17 cellular contexts compared by ENCODE assay signal in the genomic region with DNA sequence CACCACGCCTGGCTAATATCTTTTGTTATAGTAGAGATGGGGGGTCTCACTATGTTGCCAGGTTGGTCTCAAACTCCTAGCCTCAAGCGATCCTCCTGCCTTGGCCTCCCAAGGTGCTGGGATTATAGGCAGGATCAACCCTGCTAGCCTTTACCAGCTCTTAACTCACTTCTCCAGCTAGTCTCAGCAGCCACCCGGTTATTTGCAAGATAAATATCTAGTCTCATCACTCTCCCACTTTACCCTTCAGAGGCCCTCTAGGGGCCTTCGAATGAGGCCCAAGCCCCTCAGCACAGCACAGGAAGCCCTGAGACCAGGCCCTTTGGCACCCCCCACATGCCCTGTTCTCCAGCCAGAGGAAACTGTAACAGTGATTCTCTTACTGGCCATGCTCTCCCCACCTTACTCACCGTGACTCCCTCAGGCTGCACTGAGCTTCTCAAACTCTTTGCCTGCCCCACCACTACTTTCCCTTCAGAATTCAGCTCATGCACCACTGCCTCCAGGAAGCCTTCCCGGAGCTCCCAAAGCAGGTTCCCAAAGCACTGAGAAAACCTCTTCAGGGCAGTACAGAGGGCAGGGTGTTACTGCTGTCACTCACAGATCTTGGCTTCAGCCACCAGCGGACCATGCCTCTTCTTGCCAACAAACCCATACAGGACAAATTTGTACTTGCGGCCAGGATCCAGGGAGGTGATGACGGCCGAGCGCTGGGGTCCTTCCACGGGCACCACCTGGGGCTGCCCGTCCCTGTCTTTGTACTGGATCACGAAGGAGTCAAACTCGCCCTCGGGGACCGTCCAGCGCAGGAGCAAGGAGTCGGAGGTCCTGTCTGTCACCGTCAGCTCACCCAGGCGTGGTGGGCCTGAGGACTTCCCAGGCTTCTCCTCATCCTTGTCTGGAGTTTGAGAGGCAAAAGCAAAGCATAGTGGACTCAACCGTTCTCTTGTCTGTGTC. TPM values are rescaled to one million over a fixed set of nuclear protein-coding genes. Genes with fewer than 3 reads are reported as not detected.
DNase-seq lines count a peak whose midpoint lies in the region; ATAC-seq, FAIRE-seq and TF ChIP-seq lines count a peak whose summit lies in the region.
"Had no signal": no experiment of that assay in that cellular context is flagged by ENCODE, and none has a peak within 500 bp of the region (broad histone marks: within the 10 kb centered on the region; RNA-seq: fewer than 3 reads in every experiment).

No MANE protein-coding gene starts in this region.

- no peak for TF ChIP-seq POLR2A in K562 (conservative IDR thresholded peaks at IDR 0.05)
- TF ChIP-seq POLR2A in tibial nerve (IDR thresholded peaks at IDR 0.05): no peak

- intact Hi-C loops in PC-9 (cut with micrococcal nuclease; ENCODE audit: unreplicated experiment): no loop called here
- intact Hi-C loops in K562 (cut with micrococcal nuclease): no loop called here

- CTCF ChIA-PET in PC-9 (lab: Charles Lee): no interaction called here
- CTCF ChIA-PET in K562 (lab: Yijun Ruan, JAX; ENCODE audit: low intra/inter-chr PET ratio): no interaction called here

- peak overlapping the region in 1 of 2 experiments; percentile 32; a peak in 2 of 4 replicates for H3K9ac ChIP-seq in K562 (ENCODE audit: insufficient read depth in 1 of 2, low read depth in 2 of 2, low read length in 2 of 2)
- H3K9ac ChIP-seq in neural progenitor cell: no peak overlapping the region
- no peak overlapping the region for H3K9ac ChIP-seq in smooth muscle cell (ENCODE audit: low read depth)

- H3K4me1 ChIP-seq in PC-9 (replicated peaks; ENCODE audit: insufficient read depth) (peaks cover 85% of the 10 kb centered on the region), K562 (replicated peaks in 1 of 2; ENCODE audit: control insufficient read depth in 2 of 2, insufficient read depth in 2 of 2, low read length in 2 of 2) (peaks cover 11 to 41% of the 10 kb centered on the region in 2 experiments), neural progenitor cell (peaks cover 5% of the 10 kb centered on the region), tibial nerve (peaks cover 0 to 85% (median 37%) of the 10 kb centered on the region in 4 donors), smooth muscle cell (ENCODE audit: low read depth) (no peaks in the 10 kb centered on the region)

- H3K27me3 Mint-ChIP-seq in neural progenitor cell (ENCODE audit: insufficient read depth, low read depth): peaks cover 11% of the 10 kb centered on the region

- DNase-seq in PC-9 (no peak), K562 (ENCODE audit: extremely low read depth in 1 of 4, low spot score in 3 of 4) (no peak), neural progenitor cell (ENCODE audit: low spot score) (no peak), tibial nerve (ENCODE audit: low spot score in 2 of 2) (no peak), putamen (ENCODE audit: low spot score) (no peak), smooth muscle cell (lab: John Stamatoyannopoulos, UW; ENCODE audit: unreplicated experiment) (no peak)
- DNase-seq: ACHN; CD4-positive, CD25-positive, alpha-beta regulatory T cell; NCI-H2107; NCI-H345; SIG-M5 had no signal

- POLR2A ChIA-PET in PC-9 (lab: Charles Lee; ENCODE audit: unreplicated experiment) (interaction anchor here (0.6 kb wide), 1 partner anchor 219 kb away, joined by 4 read pairs; no protein-coding TSS in a partner anchor), K562 (lab: Yijun Ruan, JAX) (interaction anchor here (0.6 to 1.3 kb wide), 5 partner anchors 8 to 1250 kb away, joined by 3 to 5 read pairs (median 3); a partner anchor contains a TSS)

- WGBS in K562 (ENCODE audit: insufficient coverage, low coverage, missing lambda C conversion rate): 13% methylated on average over 22 of the region's 22 CpGs
- 88 to 93% methylated on average over 22 of the region's 22 CpGs for WGBS in tibial nerve, 2 donors
- 95% methylated on average over 21 of the region's 22 CpGs for WGBS in smooth muscle cell (ENCODE audit: low lambda C conversion rate)

- in situ Hi-C loops in K562 (cut with MboI): no loop called here

- H3K27me3 ChIP-seq in PC-9 (ENCODE audit: insufficient read depth, low read depth) (no peaks in the 10 kb centered on the region), K562 (ENCODE audit: control insufficient read depth in 2 of 2, insufficient read depth in 2 of 2, low read length in 2 of 2) (peaks cover 8 to 43% of the 10 kb centered on the region in 2 experiments), neural progenitor cell (peaks cover 14% of the 10 kb centered on the region), tibial nerve (peaks cover 0 to 13% of the 10 kb centered on the region in 2 donors), smooth muscle cell (ENCODE audit: low read depth) (peaks cover 19% of the 10 kb centered on the region)

- FAIRE-seq in K562 (lab: Jason Lieb, UNC): no peak
- FAIRE-seq: GM12892, GM19239 had no signal

- no peak overlapping the region for H2AFZ ChIP-seq in PC-9
- H2AFZ ChIP-seq in K562 (ENCODE audit: low read depth, low read length): no peak overlapping the region; the same call in 1 of the 2 replicates
- no peak overlapping the region for H2AFZ ChIP-seq in neural progenitor cell (replicated peaks)
- no peak overlapping the region for H2AFZ ChIP-seq in smooth muscle cell (ENCODE audit: low read depth)
- H2AFZ ChIP-seq: GM23338 had no signal

- peak overlapping the region; percentile 19 for H3K27ac Mint-ChIP-seq in neural progenitor cell
- H3K27ac Mint-ChIP-seq: GM23338 had no signal

- H3K36me3 ChIP-seq in PC-9 (ENCODE audit: low read depth): no peaks in the 10 kb centered on the region
- no peaks in the 10 kb centered on the region for H3K36me3 ChIP-seq in K562 (ENCODE audit: control insufficient read depth, insufficient read depth, low read length)
- H3K36me3 ChIP-seq in neural progenitor cell: no peaks in the 10 kb centered on the region
- peaks cover 0 to 26% (median 0%) of the 10 kb centered on the region in 3 donors for H3K36me3 ChIP-seq in tibial nerve
- H3K36me3 ChIP-seq in smooth muscle cell (ENCODE audit: low read depth): no peaks in the 10 kb centered on the region

- no peaks in the 10 kb centered on the region for H3K79me2 ChIP-seq in PC-9 (ENCODE audit: low read depth)
- H3K79me2 ChIP-seq in K562 (ENCODE audit: control insufficient read depth, insufficient read depth, low read length): no peaks in the 10 kb centered on the region
- no peaks in the 10 kb centered on the region for H3K79me2 ChIP-seq in neural progenitor cell (ENCODE audit: low read depth)
- no peaks in the 10 kb centered on the region for H3K79me2 ChIP-seq in smooth muscle cell (ENCODE audit: low read depth)

- no peaks in the 10 kb centered on the region for H3K36me3 Mint-ChIP-seq in neural progenitor cell

- no peaks in the 10 kb centered on the region for H3K9me2 ChIP-seq in PC-9 (ENCODE audit: insufficient read depth)

- TF ChIP-seq RAD21 in K562 (CRISPR knock-in tag; conservative IDR thresholded peaks at IDR 0.05 in 1 of 2, IDR thresholded peaks at IDR 0.05 in 1 of 2): no peak

- peak overlapping the region; percentile 54 for H3K27ac ChIP-seq in PC-9
- H3K27ac ChIP-seq in K562 (ENCODE audit: extremely low read depth, low read depth, low read length): no peak overlapping the region
- no peak overlapping the region for H3K27ac ChIP-seq in neural progenitor cell
- H3K27ac ChIP-seq in tibial nerve: peak overlapping the region; percentile 68 to 89 (median 80)
- H3K27ac ChIP-seq in smooth muscle cell (ENCODE audit: low read depth): no peak overlapping the region

- H3K9me3 Mint-ChIP-seq in neural progenitor cell: no peaks in the 10 kb centered on the region
- H3K9me3 Mint-ChIP-seq: GM23338 had no signal

- no peak overlapping the region for H3K4me3 ChIP-seq in PC-9
- H3K4me3 ChIP-seq in K562: no peak overlapping the region
- H3K4me3 ChIP-seq in neural progenitor cell: no peak overlapping the region
- no peak overlapping the region for H3K4me3 ChIP-seq in tibial nerve
- H3K4me3 ChIP-seq in smooth muscle cell: no peak overlapping the region
- H3K4me3 ChIP-seq: GM23338 had no signal

- no peak for ATAC-seq in K562
- no peak for ATAC-seq in GM21526 (IDR thresholded peaks at IDR 0.05; ENCODE audit: low FRiP score, unreplicated experiment)
- ATAC-seq: GM23338, Panc1 had no signal

- TF ChIP-seq EP300 in K562 (IDR thresholded peaks at IDR 0.05; ENCODE audit: low read length) (no peak), tibial nerve (IDR thresholded peaks at IDR 0.05) (no peak)

- no peaks in the 10 kb centered on the region for H3K9me3 ChIP-seq in PC-9 (ENCODE audit: insufficient read depth, low read depth)
- H3K9me3 ChIP-seq in K562 (replicated peaks; ENCODE audit: control insufficient read depth, insufficient read depth, low read depth, low read length): no peaks in the 10 kb centered on the region
- H3K9me3 ChIP-seq in neural progenitor cell (ENCODE audit: low read depth): no peaks in the 10 kb centered on the region
- H3K9me3 ChIP-seq in tibial nerve: no peaks in the 10 kb centered on the region
- no peaks in the 10 kb centered on the region for H3K9me3 ChIP-seq in smooth muscle cell (replicated peaks; ENCODE audit: low read depth)

- H3F3A ChIP-seq in PC-9 (ENCODE audit: insufficient read depth, low read depth): peaks cover 34% of the 10 kb centered on the region
- peaks cover 7% of the 10 kb centered on the region for H3F3A ChIP-seq in neural progenitor cell (ENCODE audit: low read depth)
- H3F3A ChIP-seq in smooth muscle cell (ENCODE audit: low read depth): no peaks in the 10 kb centered on the region

- H4K20me1 ChIP-seq in PC-9 (ENCODE audit: insufficient read depth) (no peaks in the 10 kb centered on the region), K562 (replicated peaks; ENCODE audit: control insufficient read depth, insufficient read depth, low read length) (peaks cover 4% of the 10 kb centered on the region; the same call in 1 of the 2 replicates), neural progenitor cell (ENCODE audit: low read depth) (no peaks in the 10 kb centered on the region), smooth muscle cell (ENCODE audit: low read depth) (peaks cover 11% of the 10 kb centered on the region)

- BruUV-seq in PC-9 (replicated peaks; lab: Mats Ljungman, UMichigan) (no TSS peak), K562 (replicated peaks; lab: Mats Ljungman, UMichigan) (no TSS peak)

- peaks cover 8% of the 10 kb centered on the region for H3K4me1 Mint-ChIP-seq in neural progenitor cell

- peak overlapping the region; percentile 47 for H3K4me3 Mint-ChIP-seq in neural progenitor cell
- H3K4me3 Mint-ChIP-seq: CD4-positive, CD25-positive, alpha-beta regulatory T cell; GM23338 had no signal

- H3K4me2 ChIP-seq in PC-9: peak overlapping the region; percentile 71
- H3K4me2 ChIP-seq in K562 (ENCODE audit: insufficient read depth, low read length): no peak overlapping the region
- H3K4me2 ChIP-seq in neural progenitor cell: no peak overlapping the region
- no peak overlapping the region for H3K4me2 ChIP-seq in smooth muscle cell
- H3K4me2 ChIP-seq: GM23338 had no signal

- H3K9me1 ChIP-seq in K562 (ENCODE audit: control insufficient read depth, insufficient read depth, low read length): no peaks in the 10 kb centered on the region

- TF ChIP-seq CTCF in PC-9 (conservative IDR thresholded peaks at IDR 0.05) (no peak), K562 (IDR thresholded peaks at IDR 0.05 in 2 of 3, conservative IDR thresholded peaks at IDR 0.05 in 1 of 3; ENCODE audit: insufficient read depth in 2 of 3, low read depth in 1 of 3, low read length in 3 of 3) (no peak), neural progenitor cell (IDR thresholded peaks at IDR 0.05) (no peak), tibial nerve (IDR thresholded peaks at IDR 0.05) (no peak), smooth muscle cell (IDR thresholded peaks at IDR 0.05; ENCODE audit: borderline replicate concordance, insufficient read depth, poor library complexity, severe bottlenecking) (no peak)

RNA-seq across cellular contexts. Expression of a gene that starts 25.0 kb away (rescaled TPM):
- total RNA-seq in PC-9 (2021) (15.1 and 22.1 TPM in 2 replicates), K562 (2014; rRNA removed) (28.1 and 35.0 TPM in 2 replicates), K562 (2014; rRNA removed; fragmentation: Illumina TruSeq; extraction: Trizol) (4.2 and 6.1 TPM in 2 replicates), K562 (2015; rRNA removed; fragmentation: Illumina TruSeq; extraction: Trizol) (25.0 and 26.2 TPM in 2 replicates), K562 (2021) (24.2 and 25.8 TPM in 2 replicates), neural progenitor cell (ENCODE audit: low replicate concordance) (0.71 and 3.2 TPM in 2 replicates), tibial nerve (100 to 1,000 TPM; 231 to 547 (median 297) TPM), smooth muscle cell (1.1 and 1.8 TPM in 2 replicates)
- 19.6 and 47.4 TPM in 2 replicates for total RNA-seq in K562 (2011; cell fraction: chromatin; rRNA removed; ENCODE audit: low replicate concordance)
- 28.9 and 33.2 TPM in 2 replicates for total RNA-seq in K562 (2011; cell fraction: nucleolus; rRNA removed)
- 21.4 and 27.9 TPM in 2 replicates for total RNA-seq in K562 (2011; cell fraction: nucleoplasm; rRNA removed)
- polyA plus RNA-seq in K562 (2011; rRNA removed) (11.3 and 13.3 TPM in 2 replicates), K562 (2014; fragmentation: Illumina TruSeq; extraction: Trizol) (12.4 and 24.8 TPM in 2 replicates), K562 (2014; fragmentation: Nextera tagmentation; extraction: Ambion mirVana) (under 1 TPM; 0.14 to 0.43 TPM), K562 (2014; rRNA removed) (24.5 and 27.0 TPM in 2 replicates), smooth muscle cell (1.1 and 4.3 TPM in 2 replicates)
- polyA plus RNA-seq in K562 (2011; cell fraction: cytosol; rRNA removed): 20.6 and 53.8 TPM in 2 replicates
- polyA plus RNA-seq in K562 (2011; cell fraction: nucleus; rRNA removed): 25.4 and 47.3 TPM in 2 replicates
- 25.6 and 28.6 TPM in 2 replicates for polyA plus RNA-seq in K562 (2012)
- polyA minus RNA-seq in K562 (2011; rRNA and poly(A)+ RNA removed): 3.1 and 6.0 TPM in 2 replicates
- 15.5 and 15.6 TPM in 2 replicates for polyA minus RNA-seq in K562 (2011; cell fraction: cytosol; rRNA and poly(A)+ RNA removed)
- polyA minus RNA-seq in K562 (2011; cell fraction: nucleus; rRNA and poly(A)+ RNA removed): 16.2 and 17.0 TPM in 2 replicates
- total RNA-seq: G401 had no signal

RNA-seq across cellular contexts. Expression of a gene that starts 44.0 kb away (rescaled TPM):
- total RNA-seq in PC-9 (2021) (87.2 and 102 TPM in 2 replicates), K562 (2014; rRNA removed) (22.7 and 25.4 TPM in 2 replicates), K562 (2014; rRNA removed; fragmentation: Illumina TruSeq; extraction: Trizol) (15.6 and 21.5 TPM in 2 replicates), K562 (2015; rRNA removed; fragmentation: Illumina TruSeq; extraction: Trizol) (30.5 and 31.7 TPM in 2 replicates), K562 (2021) (83.6 and 89.7 TPM in 2 replicates), neural progenitor cell (ENCODE audit: low replicate concordance) (19.4 and 41.8 TPM in 2 replicates), tibial nerve (100 to 1,000 TPM in 3 of 4 donors, 10 to 100 TPM in 1; 74.3 to 121 (median 102) TPM), smooth muscle cell (22.2 and 23.0 TPM in 2 replicates)
- total RNA-seq in K562 (2011; cell fraction: chromatin; rRNA removed; ENCODE audit: low replicate concordance): 189 and 474 TPM in 2 replicates
- 248 and 265 TPM in 2 replicates for total RNA-seq in K562 (2011; cell fraction: nucleolus; rRNA removed)
- total RNA-seq in K562 (2011; cell fraction: nucleoplasm; rRNA removed): 205 and 216 TPM in 2 replicates
- polyA plus RNA-seq in K562 (2011; rRNA removed) (46.6 and 83.9 TPM in 2 replicates), K562 (2014; fragmentation: Illumina TruSeq; extraction: Trizol) (128 and 131 TPM in 2 replicates), K562 (2014; fragmentation: Nextera tagmentation; extraction: Ambion mirVana) (10 to 100 TPM; 20.7 to 26.1 TPM), K562 (2014; rRNA removed) (88.0 and 103 TPM in 2 replicates), smooth muscle cell (22.5 and 39.8 TPM in 2 replicates)
- polyA plus RNA-seq in K562 (2011; cell fraction: cytosol; rRNA removed): 74.9 and 91.7 TPM in 2 replicates
- 198 and 250 TPM in 2 replicates for polyA plus RNA-seq in K562 (2011; cell fraction: nucleus; rRNA removed)
- polyA plus RNA-seq in K562 (2012): 138 and 229 TPM in 2 replicates
- 22.1 and 23.6 TPM in 2 replicates for polyA minus RNA-seq in K562 (2011; rRNA and poly(A)+ RNA removed)
- polyA minus RNA-seq in K562 (2011; cell fraction: cytosol; rRNA and poly(A)+ RNA removed): 34.3 and 45.6 TPM in 2 replicates
- 42.9 and 68.4 TPM in 2 replicates for polyA minus RNA-seq in K562 (2011; cell fraction: nucleus; rRNA and poly(A)+ RNA removed)

RNA-seq across cellular contexts. Expression of a gene that starts 45.9 kb away (rescaled TPM):
- total RNA-seq in PC-9 (2021) (0.33 TPM in 1 of 2 replicates, not detected in the other), K562 (2014; rRNA removed) (0.45 and 0.77 TPM in 2 replicates), K562 (2014; rRNA removed; fragmentation: Illumina TruSeq; extraction: Trizol) (0.07 TPM in 1 of 2 replicates, not detected in the other), K562 (2015; rRNA removed; fragmentation: Illumina TruSeq; extraction: Trizol) (0.26 and 0.29 TPM in 2 replicates), K562 (2021) (1.3 and 1.4 TPM in 2 replicates), neural progenitor cell (ENCODE audit: low replicate concordance) (0.09 TPM in 1 of 2 replicates, not detected in the other), tibial nerve (10 to 100 TPM in 1 of 4 donors, 1 to 10 TPM in 3; 1.0 to 15.3 (median 3.9) TPM), smooth muscle cell (0.58 TPM in 1 of 2 replicates, not detected in the other)
- total RNA-seq in K562 (2011; cell fraction: chromatin; rRNA removed; ENCODE audit: low replicate concordance): 2.1 and 3.8 TPM in 2 replicates
- 1.8 TPM in 2 replicates for total RNA-seq in K562 (2011; cell fraction: nucleolus; rRNA removed)
- 0.76 and 0.81 TPM in 2 replicates for total RNA-seq in K562 (2011; cell fraction: nucleoplasm; rRNA removed)
- polyA plus RNA-seq in K562 (2011; rRNA removed) (0.10 and 0.26 TPM in 2 replicates), K562 (2014; fragmentation: Illumina TruSeq; extraction: Trizol) (0.18 and 0.19 TPM in 2 replicates), K562 (2014; fragmentation: Nextera tagmentation; extraction: Ambion mirVana) (under 1 TPM; 0.03 to 0.04 TPM), K562 (2014; rRNA removed) (0.27 and 0.50 TPM in 2 replicates), smooth muscle cell (0.38 TPM in 1 of 2 replicates, not detected in the other)
- polyA plus RNA-seq in K562 (2011; cell fraction: cytosol; rRNA removed): 0.13 and 0.19 TPM in 2 replicates
- 1.6 and 1.7 TPM in 2 replicates for polyA plus RNA-seq in K562 (2011; cell fraction: nucleus; rRNA removed)
- polyA plus RNA-seq in K562 (2012): 0.66 and 1.9 TPM in 2 replicates
- polyA minus RNA-seq in K562 (2011; rRNA and poly(A)+ RNA removed): 0.14 TPM in 1 of 2 replicates, not detected in the other
- polyA minus RNA-seq in K562 (2011; cell fraction: cytosol; rRNA and poly(A)+ RNA removed): not detected in 2 replicates
- polyA minus RNA-seq in K562 (2011; cell fraction: nucleus; rRNA and poly(A)+ RNA removed): 0.54 and 1.6 TPM in 2 replicates
- total RNA-seq: CD4-positive, CD25-positive, alpha-beta regulatory T cell; G401; GM23338 had no signal
- polyA plus RNA-seq: CD4-positive, CD25-positive, alpha-beta regulatory T cell had no signal

RNA-seq across cellular contexts. Expression of a gene that starts 46.0 kb away (rescaled TPM):
- total RNA-seq in PC-9 (2021) (11.6 and 12.6 TPM in 2 replicates), K562 (2014; rRNA removed) (18.8 and 24.3 TPM in 2 replicates), K562 (2014; rRNA removed; fragmentation: Illumina TruSeq; extraction: Trizol) (18.7 and 23.5 TPM in 2 replicates), K562 (2015; rRNA removed; fragmentation: Illumina TruSeq; extraction: Trizol) (23.9 and 26.7 TPM in 2 replicates), K562 (2021) (21.0 and 22.9 TPM in 2 replicates), neural progenitor cell (ENCODE audit: low replicate concordance) (3.6 and 11.8 TPM in 2 replicates), tibial nerve (1 to 10 TPM; 1.3 to 5.4 (median 3.0) TPM), smooth muscle cell (5.3 and 6.5 TPM in 2 replicates)
- total RNA-seq in K562 (2011; cell fraction: chromatin; rRNA removed; ENCODE audit: low replicate concordance): 7.3 and 12.0 TPM in 2 replicates
- 8.4 and 12.0 TPM in 2 replicates for total RNA-seq in K562 (2011; cell fraction: nucleolus; rRNA removed)
- total RNA-seq in K562 (2011; cell fraction: nucleoplasm; rRNA removed): 7.9 and 8.3 TPM in 2 replicates
- polyA plus RNA-seq in K562 (2011; rRNA removed) (9.0 and 11.5 TPM in 2 replicates), K562 (2014; fragmentation: Illumina TruSeq; extraction: Trizol) (22.2 and 23.3 TPM in 2 replicates), K562 (2014; fragmentation: Nextera tagmentation; extraction: Ambion mirVana) (10 to 100 TPM; 18.3 to 31.4 TPM), K562 (2014; rRNA removed) (20.1 and 20.6 TPM in 2 replicates), smooth muscle cell (5.4 and 7.7 TPM in 2 replicates)
- polyA plus RNA-seq in K562 (2011; cell fraction: cytosol; rRNA removed): 7.7 and 12.2 TPM in 2 replicates
- polyA plus RNA-seq in K562 (2011; cell fraction: nucleus; rRNA removed): 6.2 and 7.7 TPM in 2 replicates
- polyA plus RNA-seq in K562 (2012): 14.2 and 18.6 TPM in 2 replicates
- polyA minus RNA-seq in K562 (2011; rRNA and poly(A)+ RNA removed): 6.1 and 7.3 TPM in 2 replicates
- polyA minus RNA-seq in K562 (2011; cell fraction: cytosol; rRNA and poly(A)+ RNA removed): 4.6 and 7.4 TPM in 2 replicates
- 3.9 and 7.9 TPM in 2 replicates for polyA minus RNA-seq in K562 (2011; cell fraction: nucleus; rRNA and poly(A)+ RNA removed)

Comparison
In these comparisons a context has a peak if more than half of its experiments do, and no peak if none do; other contexts are left out.
1. H3K27ac ChIP-seq: peak in PC-9 (single experiment) and tibial nerve (4 of 4); none in K562 (single experiment), neural progenitor cell (single experiment) and smooth muscle cell (single experiment).
2. RNA of a gene that starts 25.0 kb away (total RNA-seq): 231 to 547 TPM in tibial nerve; 4.2 to 47.4 TPM in K562, 15.1 to 22.1 TPM in PC-9, 1.1 to 1.8 TPM in smooth muscle cell and 0.71 to 3.2 TPM in neural progenitor cell; every median in the first group is over 4 times any median in the second.